In the genomic region with DNA sequence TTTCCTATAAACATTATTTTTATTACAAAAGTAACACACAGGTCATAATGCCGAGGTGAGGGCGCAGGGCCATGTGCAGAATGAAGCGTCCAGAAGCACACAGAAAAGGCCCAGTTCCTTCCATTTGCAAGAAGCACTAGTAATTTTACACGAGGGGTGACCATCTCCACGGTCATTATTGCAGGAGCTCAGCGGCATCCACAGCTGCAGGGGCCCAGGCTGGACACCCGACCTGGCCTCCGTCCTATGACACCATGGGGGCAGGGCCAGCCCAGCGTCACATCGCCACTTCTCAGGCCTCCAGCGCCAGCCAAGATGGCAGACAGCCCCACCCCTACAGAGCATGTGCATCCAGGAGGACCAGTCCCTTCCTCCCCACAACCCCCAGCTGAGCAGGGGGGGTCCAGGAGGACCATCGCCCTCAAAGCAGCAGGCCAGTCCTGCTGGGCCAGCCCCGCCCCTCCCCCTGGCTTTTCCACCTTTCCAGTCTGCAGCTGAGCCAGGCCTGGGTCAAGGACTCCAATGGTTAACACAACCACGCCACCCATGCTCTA, we compare ENCODE assay signal across 1 cellular context.
TF ChIP-seq lines count a peak whose summit lies in the region.

No MANE protein-coding gene starts in this region.

TF ChIP-seq in HepG2, 621 proteins besides CTCF, POLR2A, EP300 and RAD21 (continued from another document and continues in another):
- no peak for TF ChIP-seq ZEB1 (IDR thresholded peaks at IDR 0.05; ENCODE audit: insufficient replicate concordance, low read depth)
- 0 out of 2 replicates have a peak, but pooled peaks have one; percentile 33 for TF ChIP-seq ZNF160 (CRISPR knock-in tag; IDR thresholded peaks at IDR 0.05)
- TF ChIP-seq, protein P1, sequence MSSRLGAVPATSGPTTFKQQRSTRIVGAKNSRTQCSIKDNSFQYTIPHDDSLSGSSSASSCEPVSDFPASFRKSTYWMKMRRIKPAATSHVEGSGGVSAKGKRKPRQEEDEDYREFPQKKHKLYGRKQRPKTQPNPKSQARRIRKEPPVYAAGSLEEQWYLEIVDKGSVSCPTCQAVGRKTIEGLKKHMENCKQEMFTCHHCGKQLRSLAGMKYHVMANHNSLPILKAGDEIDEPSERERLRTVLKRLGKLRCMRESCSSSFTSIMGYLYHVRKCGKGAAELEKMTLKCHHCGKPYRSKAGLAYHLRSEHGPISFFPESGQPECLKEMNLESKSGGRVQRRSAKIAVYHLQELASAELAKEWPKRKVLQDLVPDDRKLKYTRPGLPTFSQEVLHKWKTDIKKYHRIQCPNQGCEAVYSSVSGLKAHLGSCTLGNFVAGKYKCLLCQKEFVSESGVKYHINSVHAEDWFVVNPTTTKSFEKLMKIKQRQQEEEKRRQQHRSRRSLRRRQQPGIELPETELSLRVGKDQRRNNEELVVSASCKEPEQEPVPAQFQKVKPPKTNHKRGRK (CRISPR knock-in tag; IDR thresholded peaks at IDR 0.05), result no peak; the same call in 1 of the 2 replicates
- TF ChIP-seq HNRNPK (IDR thresholded peaks at IDR 0.05; ENCODE audit: low read depth, low read length, poor library complexity, severe bottlenecking), result no peak
- TF ChIP-seq RXRB (CRISPR knock-in tag; IDR thresholded peaks at IDR 0.05; ENCODE audit: borderline replicate concordance), result no peak
- no peak for TF ChIP-seq KDM3A (CRISPR knock-in tag; IDR thresholded peaks at IDR 0.05; ENCODE audit: low read depth)
- TF ChIP-seq SSRP1 (CRISPR knock-in tag; IDR thresholded peaks at IDR 0.05), result no peak; the same call in 1 of the 2 replicates
- TF ChIP-seq PHF8 (CRISPR knock-in tag; IDR thresholded peaks at IDR 0.05), result 0 out of 2 replicates have a peak, but pooled peaks have one; percentile 4
- peak; percentile 17; the same call in 1 of the 2 replicates for TF ChIP-seq POLR2G (IDR thresholded peaks at IDR 0.05; ENCODE audit: low read depth, low read length)
- TF ChIP-seq ZNF350 (CRISPR knock-in tag; IDR thresholded peaks at IDR 0.05; ENCODE audit: borderline replicate concordance, low read depth), result peak; percentile 26
- 0 out of 2 replicates have a peak, but pooled peaks have one; percentile 45 for TF ChIP-seq MED13 (CRISPR knock-in tag; IDR thresholded peaks at IDR 0.05)
- TF ChIP-seq ZNF772 (CRISPR knock-in tag; IDR thresholded peaks at IDR 0.05), result no peak
- TF ChIP-seq ZBTB7B (CRISPR knock-in tag; IDR thresholded peaks at IDR 0.05), result no peak
- no peak for TF ChIP-seq NFYC (CRISPR knock-in tag; IDR thresholded peaks at IDR 0.05)
- TF ChIP-seq MED8 (CRISPR knock-in tag; IDR thresholded peaks at IDR 0.05; ENCODE audit: insufficient replicate concordance), result no peak
- TF ChIP-seq, protein P2, sequence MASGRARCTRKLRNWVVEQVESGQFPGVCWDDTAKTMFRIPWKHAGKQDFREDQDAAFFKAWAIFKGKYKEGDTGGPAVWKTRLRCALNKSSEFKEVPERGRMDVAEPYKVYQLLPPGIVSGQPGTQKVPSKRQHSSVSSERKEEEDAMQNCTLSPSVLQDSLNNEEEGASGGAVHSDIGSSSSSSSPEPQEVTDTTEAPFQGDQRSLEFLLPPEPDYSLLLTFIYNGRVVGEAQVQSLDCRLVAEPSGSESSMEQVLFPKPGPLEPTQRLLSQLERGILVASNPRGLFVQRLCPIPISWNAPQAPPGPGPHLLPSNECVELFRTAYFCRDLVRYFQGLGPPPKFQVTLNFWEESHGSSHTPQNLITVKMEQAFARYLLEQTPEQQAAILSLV (CRISPR knock-in tag; IDR thresholded peaks at IDR 0.05; ENCODE audit: borderline replicate concordance), result no peak
- no peak for TF ChIP-seq CREB1 (IDR thresholded peaks at IDR 0.05)
- no peak for TF ChIP-seq CREB1 (CRISPR knock-in tag; IDR thresholded peaks at IDR 0.05)
- TF ChIP-seq TBL1XR1 (IDR thresholded peaks at IDR 0.05; ENCODE audit: borderline replicate concordance, low read length, partially characterized antibody), result no peak
- TF ChIP-seq ZNF878 (CRISPR knock-in tag; IDR thresholded peaks at IDR 0.05), result no peak
- TF ChIP-seq ZNF616 (CRISPR knock-in tag; IDR thresholded peaks at IDR 0.05; ENCODE audit: low read depth), result no peak
- TF ChIP-seq, protein P3, sequence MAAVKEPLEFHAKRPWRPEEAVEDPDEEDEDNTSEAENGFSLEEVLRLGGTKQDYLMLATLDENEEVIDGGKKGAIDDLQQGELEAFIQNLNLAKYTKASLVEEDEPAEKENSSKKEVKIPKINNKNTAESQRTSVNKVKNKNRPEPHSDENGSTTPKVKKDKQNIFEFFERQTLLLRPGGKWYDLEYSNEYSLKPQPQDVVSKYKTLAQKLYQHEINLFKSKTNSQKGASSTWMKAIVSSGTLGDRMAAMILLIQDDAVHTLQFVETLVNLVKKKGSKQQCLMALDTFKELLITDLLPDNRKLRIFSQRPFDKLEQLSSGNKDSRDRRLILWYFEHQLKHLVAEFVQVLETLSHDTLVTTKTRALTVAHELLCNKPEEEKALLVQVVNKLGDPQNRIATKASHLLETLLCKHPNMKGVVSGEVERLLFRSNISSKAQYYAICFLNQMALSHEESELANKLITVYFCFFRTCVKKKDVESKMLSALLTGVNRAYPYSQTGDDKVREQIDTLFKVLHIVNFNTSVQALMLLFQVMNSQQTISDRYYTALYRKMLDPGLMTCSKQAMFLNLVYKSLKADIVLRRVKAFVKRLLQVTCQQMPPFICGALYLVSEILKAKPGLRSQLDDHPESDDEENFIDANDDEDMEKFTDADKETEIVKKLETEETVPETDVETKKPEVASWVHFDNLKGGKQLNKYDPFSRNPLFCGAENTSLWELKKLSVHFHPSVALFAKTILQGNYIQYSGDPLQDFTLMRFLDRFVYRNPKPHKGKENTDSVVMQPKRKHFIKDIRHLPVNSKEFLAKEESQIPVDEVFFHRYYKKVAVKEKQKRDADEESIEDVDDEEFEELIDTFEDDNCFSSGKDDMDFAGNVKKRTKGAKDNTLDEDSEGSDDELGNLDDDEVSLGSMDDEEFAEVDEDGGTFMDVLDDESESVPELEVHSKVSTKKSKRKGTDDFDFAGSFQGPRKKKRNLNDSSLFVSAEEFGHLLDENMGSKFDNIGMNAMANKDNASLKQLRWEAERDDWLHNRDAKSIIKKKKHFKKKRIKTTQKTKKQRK (IDR thresholded peaks at IDR 0.05; ENCODE audit: low read length), result no peak
- TF ChIP-seq ZNF670 (CRISPR knock-in tag; IDR thresholded peaks at IDR 0.05; ENCODE audit: borderline replicate concordance), result peak; percentile 40; the same call in 1 of the 2 replicates
- TF ChIP-seq, protein P4, sequence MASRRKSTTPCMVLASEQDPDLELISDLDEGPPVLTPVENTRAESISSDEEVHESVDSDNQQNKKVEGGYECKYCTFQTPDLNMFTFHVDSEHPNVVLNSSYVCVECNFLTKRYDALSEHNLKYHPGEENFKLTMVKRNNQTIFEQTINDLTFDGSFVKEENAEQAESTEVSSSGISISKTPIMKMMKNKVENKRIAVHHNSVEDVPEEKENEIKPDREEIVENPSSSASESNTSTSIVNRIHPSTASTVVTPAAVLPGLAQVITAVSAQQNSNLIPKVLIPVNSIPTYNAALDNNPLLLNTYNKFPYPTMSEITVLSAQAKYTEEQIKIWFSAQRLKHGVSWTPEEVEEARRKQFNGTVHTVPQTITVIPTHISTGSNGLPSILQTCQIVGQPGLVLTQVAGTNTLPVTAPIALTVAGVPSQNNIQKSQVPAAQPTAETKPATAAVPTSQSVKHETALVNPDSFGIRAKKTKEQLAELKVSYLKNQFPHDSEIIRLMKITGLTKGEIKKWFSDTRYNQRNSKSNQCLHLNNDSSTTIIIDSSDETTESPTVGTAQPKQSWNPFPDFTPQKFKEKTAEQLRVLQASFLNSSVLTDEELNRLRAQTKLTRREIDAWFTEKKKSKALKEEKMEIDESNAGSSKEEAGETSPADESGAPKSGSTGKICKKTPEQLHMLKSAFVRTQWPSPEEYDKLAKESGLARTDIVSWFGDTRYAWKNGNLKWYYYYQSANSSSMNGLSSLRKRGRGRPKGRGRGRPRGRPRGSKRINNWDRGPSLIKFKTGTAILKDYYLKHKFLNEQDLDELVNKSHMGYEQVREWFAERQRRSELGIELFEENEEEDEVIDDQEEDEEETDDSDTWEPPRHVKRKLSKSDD (CRISPR knock-in tag; IDR thresholded peaks at IDR 0.05; ENCODE audit: low read depth), result peak; percentile 82; the same call in 1 of the 2 replicates
- 0 out of 2 replicates have a peak, but pooled peaks have one; percentile 83 for TF ChIP-seq TOPORS (CRISPR knock-in tag; IDR thresholded peaks at IDR 0.05)
- TF ChIP-seq ZNF75D (CRISPR knock-in tag; IDR thresholded peaks at IDR 0.05; ENCODE audit: borderline replicate concordance), result no peak
- no peak for TF ChIP-seq PRPF4 (IDR thresholded peaks at IDR 0.05; ENCODE audit: low read depth, low read length, poor library complexity, severe bottlenecking)
- no peak for TF ChIP-seq DNMT1 (CRISPR knock-in tag; IDR thresholded peaks at IDR 0.05)
- no peak for TF ChIP-seq KAT7 (CRISPR knock-in tag; IDR thresholded peaks at IDR 0.05; ENCODE audit: borderline replicate concordance)
- TF ChIP-seq TEAD3 (CRISPR knock-in tag; optimal IDR thresholded peaks at IDR 0.05; ENCODE audit: borderline replicate concordance), result peak; percentile 9
- TF ChIP-seq NR1H2 (CRISPR knock-in tag; IDR thresholded peaks at IDR 0.05; ENCODE audit: borderline replicate concordance, low read depth), result no peak
- no peak for TF ChIP-seq HDAC6 (IDR thresholded peaks at IDR 0.05; ENCODE audit: low read depth, low read length)
- TF ChIP-seq ZNF121 (CRISPR knock-in tag; IDR thresholded peaks at IDR 0.05), result 0 out of 2 replicates have a peak, but pooled peaks have one; percentile 13
- no peak for TF ChIP-seq RBAK (CRISPR knock-in tag; IDR thresholded peaks at IDR 0.05)
- TF ChIP-seq EEA1 (CRISPR knock-in tag; IDR thresholded peaks at IDR 0.05; ENCODE audit: borderline replicate concordance), result no peak
- peak; percentile 3; the same call in 1 of the 2 replicates for TF ChIP-seq ZNF414 (CRISPR knock-in tag; IDR thresholded peaks at IDR 0.05)
- no peak for TF ChIP-seq HOXA9 (CRISPR knock-in tag; IDR thresholded peaks at IDR 0.05; ENCODE audit: borderline replicate concordance)
- TF ChIP-seq TBX2 (CRISPR knock-in tag; IDR thresholded peaks at IDR 0.05; ENCODE audit: borderline replicate concordance), result peak; percentile 63; the same call in 1 of the 2 replicates
- no peak for TF ChIP-seq ZNF17 (CRISPR knock-in tag; IDR thresholded peaks at IDR 0.05)
- TF ChIP-seq ZFX (CRISPR knock-in tag; IDR thresholded peaks at IDR 0.05; ENCODE audit: low read depth), result peak; percentile 23; the same call in 1 of the 2 replicates
- TF ChIP-seq ZNF709 (CRISPR knock-in tag; IDR thresholded peaks at IDR 0.05), result no peak
- TF ChIP-seq ZFY (CRISPR knock-in tag; IDR thresholded peaks at IDR 0.05), result peak; percentile 55
- TF ChIP-seq HDAC1 (CRISPR knock-in tag; IDR thresholded peaks at IDR 0.05), result no peak; the same call in 1 of the 2 replicates
- TF ChIP-seq ZNF230 (CRISPR knock-in tag; IDR thresholded peaks at IDR 0.05), result no peak
- no peak for TF ChIP-seq ZNF674 (CRISPR knock-in tag; IDR thresholded peaks at IDR 0.05; ENCODE audit: low read depth)
- peak; percentile 26; the same call in 1 of the 2 replicates for TF ChIP-seq ZNF749 (CRISPR knock-in tag; IDR thresholded peaks at IDR 0.05; ENCODE audit: borderline replicate concordance)
- no peak for TF ChIP-seq HES4 (CRISPR knock-in tag; IDR thresholded peaks at IDR 0.05; ENCODE audit: borderline replicate concordance)
- peak; percentile 47; the same call in 1 of the 2 replicates for TF ChIP-seq SRY (CRISPR knock-in tag; IDR thresholded peaks at IDR 0.05)
- 0 out of 2 replicates have a peak, but pooled peaks have one; percentile 33 for TF ChIP-seq ZSCAN5A (CRISPR knock-in tag; IDR thresholded peaks at IDR 0.05; ENCODE audit: borderline replicate concordance)
- no peak for TF ChIP-seq ZNF619 (CRISPR knock-in tag; IDR thresholded peaks at IDR 0.05)
- no peak for TF ChIP-seq KAT2B (IDR thresholded peaks at IDR 0.05; ENCODE audit: borderline replicate concordance, low read depth, low read length)
- no peak for TF ChIP-seq ZFP36L2 (CRISPR knock-in tag; IDR thresholded peaks at IDR 0.05)
- TF ChIP-seq, protein P5, sequence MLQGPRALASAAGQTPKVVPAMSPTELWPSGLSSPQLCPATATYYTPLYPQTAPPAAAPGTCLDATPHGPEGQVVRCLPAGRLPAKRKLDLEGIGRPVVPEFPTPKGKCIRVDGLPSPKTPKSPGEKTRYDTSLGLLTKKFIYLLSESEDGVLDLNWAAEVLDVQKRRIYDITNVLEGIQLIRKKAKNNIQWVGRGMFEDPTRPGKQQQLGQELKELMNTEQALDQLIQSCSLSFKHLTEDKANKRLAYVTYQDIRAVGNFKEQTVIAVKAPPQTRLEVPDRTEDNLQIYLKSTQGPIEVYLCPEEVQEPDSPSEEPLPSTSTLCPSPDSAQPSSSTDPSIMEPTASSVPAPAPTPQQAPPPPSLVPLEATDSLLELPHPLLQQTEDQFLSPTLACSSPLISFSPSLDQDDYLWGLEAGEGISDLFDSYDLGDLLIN (CRISPR knock-in tag; IDR thresholded peaks at IDR 0.05; ENCODE audit: borderline replicate concordance), result no peak
- TF ChIP-seq REPIN1 (CRISPR knock-in tag; IDR thresholded peaks at IDR 0.05; ENCODE audit: borderline replicate concordance, low read depth), result no peak
- TF ChIP-seq, protein P6, sequence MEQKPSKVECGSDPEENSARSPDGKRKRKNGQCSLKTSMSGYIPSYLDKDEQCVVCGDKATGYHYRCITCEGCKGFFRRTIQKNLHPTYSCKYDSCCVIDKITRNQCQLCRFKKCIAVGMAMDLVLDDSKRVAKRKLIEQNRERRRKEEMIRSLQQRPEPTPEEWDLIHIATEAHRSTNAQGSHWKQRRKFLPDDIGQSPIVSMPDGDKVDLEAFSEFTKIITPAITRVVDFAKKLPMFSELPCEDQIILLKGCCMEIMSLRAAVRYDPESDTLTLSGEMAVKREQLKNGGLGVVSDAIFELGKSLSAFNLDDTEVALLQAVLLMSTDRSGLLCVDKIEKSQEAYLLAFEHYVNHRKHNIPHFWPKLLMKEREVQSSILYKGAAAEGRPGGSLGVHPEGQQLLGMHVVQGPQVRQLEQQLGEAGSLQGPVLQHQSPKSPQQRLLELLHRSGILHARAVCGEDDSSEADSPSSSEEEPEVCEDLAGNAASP (CRISPR knock-in tag; IDR thresholded peaks at IDR 0.05; ENCODE audit: borderline replicate concordance), result no peak; the same call in 1 of the 2 replicates
- no peak for TF ChIP-seq ZNF510 (CRISPR knock-in tag; IDR thresholded peaks at IDR 0.05; ENCODE audit: low read depth)
